Comparison of ENCODE assay signal across 1 cellular context in the genomic region with DNA sequence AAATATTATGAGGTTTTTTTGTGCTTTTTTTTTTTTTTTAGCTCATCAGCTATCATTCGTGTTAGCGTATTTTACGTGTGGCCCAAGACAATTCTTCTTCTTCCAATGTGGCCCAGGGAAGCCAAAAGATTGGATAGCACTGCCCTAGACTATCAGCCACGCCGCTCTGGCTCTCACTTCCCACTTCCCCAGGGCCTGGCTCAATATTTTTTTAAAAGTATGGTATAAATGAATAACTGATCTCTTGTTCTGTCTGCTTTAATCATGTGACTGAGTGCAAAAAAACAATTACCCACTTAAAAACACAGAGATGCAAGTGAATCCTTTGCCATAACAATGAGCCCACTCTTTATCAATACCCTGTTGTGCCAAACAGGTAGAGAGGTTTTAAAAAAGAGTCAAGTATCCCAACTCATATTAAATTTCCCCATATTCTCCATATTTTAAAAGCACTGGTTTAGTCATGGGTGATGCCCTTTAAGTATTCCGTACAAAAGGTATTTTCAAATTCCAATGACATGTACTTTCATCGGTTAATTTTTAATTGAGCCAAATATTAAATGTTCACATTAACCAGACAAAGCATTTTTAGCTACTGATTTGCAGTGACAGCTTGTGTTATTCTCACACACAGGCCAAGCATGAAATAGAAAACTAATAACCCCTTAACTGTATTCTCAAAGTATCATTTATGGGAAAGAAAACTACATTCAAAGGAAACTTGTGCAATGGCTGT.
TF ChIP-seq lines count a peak whose summit lies in the region.

No MANE protein-coding gene starts in this region.

TF ChIP-seq in GM12878, 131 proteins besides CTCF, POLR2A, EP300 and RAD21:
- TF ChIP-seq NBN (IDR thresholded peaks at IDR 0.05): no peak
- TF ChIP-seq ZNF384 (IDR thresholded peaks at IDR 0.05; ENCODE audit: borderline replicate concordance, low read depth, low read length): peak; percentile 6; the same call in 1 of the 2 replicates
